In the genomic region with DNA sequence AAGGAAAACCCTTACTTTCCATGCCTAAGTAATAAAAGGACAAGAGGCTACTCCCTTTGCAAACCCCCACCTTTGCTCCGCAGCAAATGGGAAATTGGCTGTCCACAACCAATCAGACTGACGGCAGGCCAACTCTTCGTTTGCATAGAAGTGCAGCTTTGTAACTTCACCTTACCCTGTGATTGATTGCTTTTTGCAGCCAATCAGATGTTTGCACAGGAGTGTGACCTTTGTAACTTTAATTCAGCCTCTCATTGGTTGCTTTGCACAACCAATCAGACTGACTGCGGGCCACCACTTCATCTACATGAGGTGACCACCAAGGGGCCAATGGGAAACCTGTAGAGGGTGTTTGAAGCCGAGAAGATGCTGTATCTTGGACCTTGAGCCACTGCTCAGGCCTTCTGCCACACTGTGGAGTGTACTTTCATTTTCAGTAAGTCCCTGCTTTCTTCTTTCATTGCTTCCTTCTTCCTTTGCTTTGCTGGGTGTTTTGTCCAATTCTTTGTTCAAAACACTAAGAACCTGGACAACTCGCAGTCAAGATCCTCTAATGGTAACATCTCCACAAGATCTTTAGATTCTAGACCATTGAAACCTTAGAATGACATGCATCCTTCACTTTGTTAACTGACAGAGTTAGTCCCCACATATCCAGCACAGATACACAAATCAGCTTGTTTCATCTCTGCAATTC, we compare ENCODE assay signal across 1 cellular context.
TF ChIP-seq lines count a peak whose summit lies in the region.

No MANE protein-coding gene starts in this region.

TF ChIP-seq in HepG2, 621 proteins besides CTCF, POLR2A, EP300 and RAD21 (continued from another document):
- TF ChIP-seq, protein P1, sequence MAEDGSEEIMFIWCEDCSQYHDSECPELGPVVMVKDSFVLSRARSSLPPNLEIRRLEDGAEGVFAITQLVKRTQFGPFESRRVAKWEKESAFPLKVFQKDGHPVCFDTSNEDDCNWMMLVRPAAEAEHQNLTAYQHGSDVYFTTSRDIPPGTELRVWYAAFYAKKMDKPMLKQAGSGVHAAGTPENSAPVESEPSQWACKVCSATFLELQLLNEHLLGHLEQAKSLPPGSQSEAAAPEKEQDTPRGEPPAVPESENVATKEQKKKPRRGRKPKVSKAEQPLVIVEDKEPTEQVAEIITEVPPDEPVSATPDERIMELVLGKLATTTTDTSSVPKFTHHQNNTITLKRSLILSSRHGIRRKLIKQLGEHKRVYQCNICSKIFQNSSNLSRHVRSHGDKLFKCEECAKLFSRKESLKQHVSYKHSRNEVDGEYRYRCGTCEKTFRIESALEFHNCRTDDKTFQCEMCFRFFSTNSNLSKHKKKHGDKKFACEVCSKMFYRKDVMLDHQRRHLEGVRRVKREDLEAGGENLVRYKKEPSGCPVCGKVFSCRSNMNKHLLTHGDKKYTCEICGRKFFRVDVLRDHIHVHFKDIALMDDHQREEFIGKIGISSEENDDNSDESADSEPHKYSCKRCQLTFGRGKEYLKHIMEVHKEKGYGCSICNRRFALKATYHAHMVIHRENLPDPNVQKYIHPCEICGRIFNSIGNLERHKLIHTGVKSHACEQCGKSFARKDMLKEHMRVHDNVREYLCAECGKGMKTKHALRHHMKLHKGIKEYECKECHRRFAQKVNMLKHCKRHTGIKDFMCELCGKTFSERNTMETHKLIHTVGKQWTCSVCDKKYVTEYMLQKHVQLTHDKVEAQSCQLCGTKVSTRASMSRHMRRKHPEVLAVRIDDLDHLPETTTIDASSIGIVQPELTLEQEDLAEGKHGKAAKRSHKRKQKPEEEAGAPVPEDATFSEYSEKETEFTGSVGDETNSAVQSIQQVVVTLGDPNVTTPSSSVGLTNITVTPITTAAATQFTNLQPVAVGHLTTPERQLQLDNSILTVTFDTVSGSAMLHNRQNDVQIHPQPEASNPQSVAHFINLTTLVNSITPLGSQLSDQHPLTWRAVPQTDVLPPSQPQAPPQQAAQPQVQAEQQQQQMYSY (CRISPR knock-in tag; IDR thresholded peaks at IDR 0.05): no peak
- TF ChIP-seq, protein P2, sequence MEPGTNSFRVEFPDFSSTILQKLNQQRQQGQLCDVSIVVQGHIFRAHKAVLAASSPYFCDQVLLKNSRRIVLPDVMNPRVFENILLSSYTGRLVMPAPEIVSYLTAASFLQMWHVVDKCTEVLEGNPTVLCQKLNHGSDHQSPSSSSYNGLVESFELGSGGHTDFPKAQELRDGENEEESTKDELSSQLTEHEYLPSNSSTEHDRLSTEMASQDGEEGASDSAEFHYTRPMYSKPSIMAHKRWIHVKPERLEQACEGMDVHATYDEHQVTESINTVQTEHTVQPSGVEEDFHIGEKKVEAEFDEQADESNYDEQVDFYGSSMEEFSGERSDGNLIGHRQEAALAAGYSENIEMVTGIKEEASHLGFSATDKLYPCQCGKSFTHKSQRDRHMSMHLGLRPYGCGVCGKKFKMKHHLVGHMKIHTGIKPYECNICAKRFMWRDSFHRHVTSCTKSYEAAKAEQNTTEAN (CRISPR knock-in tag; conservative IDR thresholded peaks at IDR 0.05): peak; percentile 59; the same call in 1 of the 2 replicates
- TF ChIP-seq ZNF749 (CRISPR knock-in tag; IDR thresholded peaks at IDR 0.05; ENCODE audit: borderline replicate concordance): no peak
- peak; percentile 76 for TF ChIP-seq SP2 (CRISPR knock-in tag; IDR thresholded peaks at IDR 0.05)
- no peak for TF ChIP-seq AKAP8 (CRISPR knock-in tag; IDR thresholded peaks at IDR 0.05)
- no peak for TF ChIP-seq ZNF569 (CRISPR knock-in tag; IDR thresholded peaks at IDR 0.05; ENCODE audit: borderline replicate concordance)
- TF ChIP-seq GATAD1 (CRISPR knock-in tag; IDR thresholded peaks at IDR 0.05): peak; percentile 12; the same call in 1 of the 2 replicates
- TF ChIP-seq ZNF530 (CRISPR knock-in tag; IDR thresholded peaks at IDR 0.05; ENCODE audit: low read depth): no peak
- TF ChIP-seq TCF12 (IDR thresholded peaks at IDR 0.05): no peak
- TF ChIP-seq TCF12 (CRISPR knock-in tag; IDR thresholded peaks at IDR 0.05): no peak
- TF ChIP-seq STAT5B (CRISPR knock-in tag; IDR thresholded peaks at IDR 0.05): 0 out of 2 replicates have a peak, but pooled peaks have one; percentile 22
- TF ChIP-seq, protein P3, sequence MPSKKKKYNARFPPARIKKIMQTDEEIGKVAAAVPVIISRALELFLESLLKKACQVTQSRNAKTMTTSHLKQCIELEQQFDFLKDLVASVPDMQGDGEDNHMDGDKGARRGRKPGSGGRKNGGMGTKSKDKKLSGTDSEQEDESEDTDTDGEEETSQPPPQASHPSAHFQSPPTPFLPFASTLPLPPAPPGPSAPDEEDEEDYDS (CRISPR knock-in tag; IDR thresholded peaks at IDR 0.05): peak; percentile 92
- TF ChIP-seq ARID5B (CRISPR knock-in tag; IDR thresholded peaks at IDR 0.05): peak; percentile 69; the same call in 1 of the 2 replicates
- no peak for TF ChIP-seq ZNF468 (CRISPR knock-in tag; IDR thresholded peaks at IDR 0.05)
- TF ChIP-seq ERF (CRISPR knock-in tag; IDR thresholded peaks at IDR 0.05): peak; percentile 61; the same call in 1 of the 2 replicates
- 0 out of 2 replicates have a peak, but pooled peaks have one; percentile 47 for TF ChIP-seq ZNF780A (CRISPR knock-in tag; IDR thresholded peaks at IDR 0.05)
- TF ChIP-seq ZBTB7A (CRISPR knock-in tag; IDR thresholded peaks at IDR 0.05): no peak
- peak; percentile 51; the same call in 1 of the 2 replicates for TF ChIP-seq SMYD3 (CRISPR knock-in tag; IDR thresholded peaks at IDR 0.05)
